In the genomic region with DNA sequence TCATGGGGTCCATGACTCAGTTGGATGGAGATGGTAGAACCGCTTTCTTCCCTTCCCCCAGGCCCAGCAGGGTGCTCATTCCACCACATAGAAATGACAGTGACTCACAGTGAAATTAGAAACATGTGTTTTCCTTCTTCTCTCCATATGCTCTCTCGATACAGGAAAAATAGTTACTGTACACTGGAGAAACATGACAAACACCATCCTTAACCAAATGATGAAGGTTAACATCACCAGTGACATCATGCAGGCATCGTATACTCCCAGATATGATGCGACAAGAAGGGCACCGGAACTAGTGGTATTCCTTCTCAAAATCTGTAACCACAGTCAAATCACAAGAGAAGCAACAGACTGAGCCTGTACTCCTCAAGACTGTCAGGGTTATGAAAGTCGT, we compare ENCODE assay signal across 1 cellular context.
TF ChIP-seq lines count a peak whose summit lies in the region.

No MANE protein-coding gene starts in this region.

TF ChIP-seq in SK-N-SH, 30 proteins besides CTCF, POLR2A, EP300 and RAD21 (continued from another document):
- TF ChIP-seq, protein P1, sequence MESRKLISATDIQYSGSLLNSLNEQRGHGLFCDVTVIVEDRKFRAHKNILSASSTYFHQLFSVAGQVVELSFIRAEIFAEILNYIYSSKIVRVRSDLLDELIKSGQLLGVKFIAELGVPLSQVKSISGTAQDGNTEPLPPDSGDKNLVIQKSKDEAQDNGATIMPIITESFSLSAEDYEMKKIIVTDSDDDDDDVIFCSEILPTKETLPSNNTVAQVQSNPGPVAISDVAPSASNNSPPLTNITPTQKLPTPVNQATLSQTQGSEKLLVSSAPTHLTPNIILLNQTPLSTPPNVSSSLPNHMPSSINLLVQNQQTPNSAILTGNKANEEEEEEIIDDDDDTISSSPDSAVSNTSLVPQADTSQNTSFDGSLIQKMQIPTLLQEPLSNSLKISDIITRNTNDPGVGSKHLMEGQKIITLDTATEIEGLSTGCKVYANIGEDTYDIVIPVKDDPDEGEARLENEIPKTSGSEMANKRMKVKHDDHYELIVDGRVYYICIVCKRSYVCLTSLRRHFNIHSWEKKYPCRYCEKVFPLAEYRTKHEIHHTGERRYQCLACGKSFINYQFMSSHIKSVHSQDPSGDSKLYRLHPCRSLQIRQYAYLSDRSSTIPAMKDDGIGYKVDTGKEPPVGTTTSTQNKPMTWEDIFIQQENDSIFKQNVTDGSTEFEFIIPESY (IDR thresholded peaks at IDR 0.05; ENCODE audit: borderline replicate concordance, low read depth) = peak; percentile 46; the same call in 1 of the 2 replicates
- peak; percentile 37; the same call in 1 of the 2 replicates for TF ChIP-seq TEAD4 (IDR thresholded peaks at IDR 0.05; ENCODE audit: borderline replicate concordance, insufficient read depth)
- no peak for TF ChIP-seq IRF3 (IDR thresholded peaks at IDR 0.05; ENCODE audit: low read depth, low read length)
- TF ChIP-seq TAF1 (IDR thresholded peaks at IDR 0.05; ENCODE audit: borderline replicate concordance, low read depth, low read length) = 0 out of 2 replicates have a peak, but pooled peaks have one; percentile 12
- TF ChIP-seq MAX (IDR thresholded peaks at IDR 0.05; ENCODE audit: low read depth) = peak; percentile 61
- TF ChIP-seq POLR2AphosphoS5 (IDR thresholded peaks at IDR 0.05; ENCODE audit: low read depth, low read length) = peak; percentile 63; the same call in 1 of the 2 replicates
- TF ChIP-seq SMC3 (IDR thresholded peaks at IDR 0.05; ENCODE audit: low read depth, low read length) = no peak
- TF ChIP-seq EZH2phosphoT487 (IDR thresholded peaks at IDR 0.05; ENCODE audit: borderline replicate concordance, low read depth) = no peak
- 0 out of 2 replicates have a peak, but pooled peaks have one; percentile 27 for TF ChIP-seq NFIC (IDR thresholded peaks at IDR 0.05; ENCODE audit: borderline replicate concordance)
